ENCODE assay signal across 1 cellular context in genomic region chr12:68222336-68222735, GRCh38.
TF ChIP-seq lines count a peak whose summit lies in the region.

No MANE protein-coding gene starts in this region.

TF ChIP-seq in GM23338, 12 proteins besides CTCF, POLR2A, EP300 and RAD21 (continued from another document):
- TF ChIP-seq, protein P1, sequence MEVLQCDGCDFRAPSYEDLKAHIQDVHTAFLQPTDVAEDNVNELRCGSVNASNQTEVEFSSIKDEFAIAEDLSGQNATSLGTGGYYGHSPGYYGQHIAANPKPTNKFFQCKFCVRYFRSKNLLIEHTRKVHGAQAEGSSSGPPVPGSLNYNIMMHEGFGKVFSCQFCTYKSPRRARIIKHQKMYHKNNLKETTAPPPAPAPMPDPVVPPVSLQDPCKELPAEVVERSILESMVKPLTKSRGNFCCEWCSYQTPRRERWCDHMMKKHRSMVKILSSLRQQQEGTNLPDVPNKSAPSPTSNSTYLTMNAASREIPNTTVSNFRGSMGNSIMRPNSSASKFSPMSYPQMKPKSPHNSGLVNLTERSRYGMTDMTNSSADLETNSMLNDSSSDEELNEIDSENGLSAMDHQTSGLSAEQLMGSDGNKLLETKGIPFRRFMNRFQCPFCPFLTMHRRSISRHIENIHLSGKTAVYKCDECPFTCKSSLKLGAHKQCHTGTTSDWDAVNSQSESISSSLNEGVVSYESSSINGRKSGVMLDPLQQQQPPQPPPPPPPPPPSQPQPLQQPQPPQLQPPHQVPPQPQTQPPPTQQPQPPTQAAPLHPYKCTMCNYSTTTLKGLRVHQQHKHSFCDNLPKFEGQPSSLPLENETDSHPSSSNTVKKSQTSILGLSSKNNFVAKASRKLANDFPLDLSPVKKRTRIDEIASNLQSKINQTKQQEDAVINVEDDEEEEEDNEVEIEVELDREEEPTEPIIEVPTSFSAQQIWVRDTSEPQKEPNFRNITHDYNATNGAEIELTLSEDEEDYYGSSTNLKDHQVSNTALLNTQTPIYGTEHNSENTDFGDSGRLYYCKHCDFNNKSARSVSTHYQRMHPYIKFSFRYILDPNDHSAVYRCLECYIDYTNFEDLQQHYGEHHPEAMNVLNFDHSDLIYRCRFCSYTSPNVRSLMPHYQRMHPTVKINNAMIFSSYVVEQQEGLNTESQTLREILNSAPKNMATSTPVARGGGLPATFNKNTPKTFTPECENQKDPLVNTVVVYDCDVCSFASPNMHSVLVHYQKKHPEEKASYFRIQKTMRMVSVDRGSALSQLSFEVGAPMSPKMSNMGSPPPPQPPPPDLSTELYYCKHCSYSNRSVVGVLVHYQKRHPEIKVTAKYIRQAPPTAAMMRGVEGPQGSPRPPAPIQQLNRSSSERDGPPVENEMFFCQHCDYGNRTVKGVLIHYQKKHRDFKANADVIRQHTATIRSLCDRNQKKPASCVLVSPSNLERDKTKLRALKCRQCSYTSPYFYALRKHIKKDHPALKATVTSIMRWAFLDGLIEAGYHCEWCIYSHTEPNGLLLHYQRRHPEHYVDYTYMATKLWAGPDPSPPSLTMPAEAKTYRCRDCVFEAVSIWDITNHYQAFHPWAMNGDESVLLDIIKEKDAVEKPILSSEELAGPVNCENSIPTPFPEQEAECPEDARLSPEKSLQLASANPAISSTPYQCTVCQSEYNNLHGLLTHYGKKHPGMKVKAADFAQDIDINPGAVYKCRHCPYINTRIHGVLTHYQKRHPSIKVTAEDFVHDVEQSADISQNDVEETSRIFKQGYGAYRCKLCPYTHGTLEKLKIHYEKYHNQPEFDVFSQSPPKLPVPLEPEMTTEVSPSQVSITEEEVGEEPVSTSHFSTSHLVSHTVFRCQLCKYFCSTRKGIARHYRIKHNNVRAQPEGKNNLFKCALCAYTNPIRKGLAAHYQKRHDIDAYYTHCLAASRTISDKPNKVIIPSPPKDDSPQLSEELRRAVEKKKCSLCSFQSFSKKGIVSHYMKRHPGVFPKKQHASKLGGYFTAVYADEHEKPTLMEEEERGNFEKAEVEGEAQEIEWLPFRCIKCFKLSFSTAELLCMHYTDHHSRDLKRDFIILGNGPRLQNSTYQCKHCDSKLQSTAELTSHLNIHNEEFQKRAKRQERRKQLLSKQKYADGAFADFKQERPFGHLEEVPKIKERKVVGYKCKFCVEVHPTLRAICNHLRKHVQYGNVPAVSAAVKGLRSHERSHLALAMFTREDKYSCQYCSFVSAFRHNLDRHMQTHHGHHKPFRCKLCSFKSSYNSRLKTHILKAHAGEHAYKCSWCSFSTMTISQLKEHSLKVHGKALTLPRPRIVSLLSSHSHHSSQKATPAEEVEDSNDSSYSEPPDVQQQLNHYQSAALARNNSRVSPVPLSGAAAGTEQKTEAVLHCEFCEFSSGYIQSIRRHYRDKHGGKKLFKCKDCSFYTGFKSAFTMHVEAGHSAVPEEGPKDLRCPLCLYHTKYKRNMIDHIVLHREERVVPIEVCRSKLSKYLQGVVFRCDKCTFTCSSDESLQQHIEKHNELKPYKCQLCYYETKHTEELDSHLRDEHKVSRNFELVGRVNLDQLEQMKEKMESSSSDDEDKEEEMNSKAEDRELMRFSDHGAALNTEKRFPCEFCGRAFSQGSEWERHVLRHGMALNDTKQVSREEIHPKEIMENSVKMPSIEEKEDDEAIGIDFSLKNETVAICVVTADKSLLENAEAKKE (CRISPR knock-in tag; IDR thresholded peaks at IDR 0.05): no peak
- TF ChIP-seq ZNF331 (CRISPR knock-in tag; IDR thresholded peaks at IDR 0.05; ENCODE audit: low read depth) (no peak), EZH2phosphoT487 (IDR thresholded peaks at IDR 0.05; ENCODE audit: unreplicated experiment) (no peak)
TF ChIP-seq in GM23338: peak in this region for 0.
